In the genomic region with DNA sequence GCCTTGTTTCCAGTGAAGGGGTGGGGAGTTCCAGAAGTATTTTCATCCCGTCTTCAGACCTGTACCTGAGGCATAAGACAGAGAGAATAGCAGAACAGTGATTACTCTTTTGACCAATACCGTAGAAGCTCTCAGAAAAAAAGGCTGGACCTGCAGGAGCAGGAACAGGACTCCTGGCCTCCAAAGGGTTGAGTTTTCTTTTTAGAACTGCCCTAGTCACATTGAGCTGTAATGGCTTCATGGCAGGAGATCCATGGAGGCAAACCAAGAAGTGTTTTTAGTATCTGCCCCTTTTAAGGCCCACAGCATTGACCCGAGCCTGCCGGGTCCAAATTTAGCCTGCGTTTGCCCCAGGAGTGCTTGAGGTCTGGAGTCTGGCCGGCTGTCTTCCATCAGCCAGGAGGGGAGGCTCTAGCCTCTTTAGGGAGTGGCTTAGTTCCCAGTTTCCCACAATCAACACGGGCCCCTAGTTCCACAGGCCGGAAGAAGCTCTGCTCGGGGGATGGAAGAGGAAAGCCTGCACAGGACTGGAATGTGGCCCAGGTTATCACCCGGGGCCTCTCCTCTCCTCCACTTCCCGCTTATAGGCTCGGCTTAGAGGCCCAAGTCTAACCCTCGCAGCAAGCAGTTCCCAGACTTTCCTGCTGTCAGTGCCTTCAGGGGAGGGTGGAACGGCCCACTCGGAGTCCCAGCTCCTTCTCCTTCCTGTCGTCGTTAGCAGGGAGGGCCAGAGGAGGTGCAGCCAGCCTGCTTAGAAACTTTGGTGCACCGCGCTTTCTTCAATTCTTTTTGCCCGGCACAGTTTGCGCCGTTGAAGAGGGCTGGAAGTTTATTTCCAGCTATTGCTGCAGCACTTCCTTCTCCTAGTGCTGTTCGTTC, we compare ENCODE assay signal across 9 cellular contexts.
A peak's percentile ranks its signal among the peaks of the same experiment; 100 is the strongest.
DNase-seq lines count a peak whose midpoint lies in the region; ATAC-seq and TF ChIP-seq lines count a peak whose summit lies in the region.
"Had no signal": no experiment of that assay in that cellular context is flagged by ENCODE, and none has a peak within 500 bp of the region (broad histone marks: within the 10 kb centered on the region; RNA-seq: fewer than 3 reads in every experiment).

No MANE protein-coding gene starts in this region.

- H3K79me2 ChIP-seq in mammary epithelial cell (ENCODE audit: insufficient read depth, low read length), result peaks cover 99% of the 10 kb centered on the region

- whole genome bisulfite sequencing in mammary epithelial cell (ENCODE audit: low coverage, missing lambda C conversion rate), result 31% methylated on average over 20 of the region's 23 CpGs

- no TSS peak for BruUV-seq in mammary epithelial cell (replicated peaks; lab: Mats Ljungman, UMichigan)

- H3K27me3 ChIP-seq in mammary epithelial cell (ENCODE audit: insufficient read depth, low read length) (no peaks in the 10 kb centered on the region), stomach smooth muscle (ENCODE audit: control insufficient read depth in 1 of 2, insufficient read depth in 2 of 2, low read length in 2 of 2) (no peaks in the 10 kb centered on the region)

- no peaks in the 10 kb centered on the region for H4K20me1 ChIP-seq in mammary epithelial cell (ENCODE audit: insufficient read depth, low read length)

- dilution Hi-C loops in mammary epithelial cell (cut with HindIII; ENCODE audit: low sequenced_read_pairs), result no loop called here

- H3K9ac ChIP-seq in mammary epithelial cell (ENCODE audit: insufficient read depth, low read length) (peak overlapping the region; percentile 55), stomach smooth muscle (ENCODE audit: low read length in 2 of 2) (peak overlapping the region; percentile 89 to 94)

- intact Hi-C loops in mammary epithelial cell (cut with micrococcal nuclease) (no loop called here), left colon (cut with DNase I, micrococcal nuclease) (no loop called here)

- H3K4me3 ChIP-seq in mammary epithelial cell (replicated peaks in 1 of 3; ENCODE audit: insufficient read depth in 1 of 3, low read depth in 2 of 3, low read length in 3 of 3) (peak overlapping the region in 1 of 3 experiments; percentile 20), stomach smooth muscle (ENCODE audit: low read length in 2 of 2) (peak overlapping the region; percentile 75 to 79)

- DNase-seq in HuH-7 (ENCODE audit: low spot score) (peak; percentile 80), mammary epithelial cell (peak; percentile 43), left colon (peak; percentile 43 to 51), NCI-H524 (lab: John Stamatoyannopoulos, UW) (no peak), NCI-H128 (lab: John Stamatoyannopoulos, UW; ENCODE audit: unreplicated experiment) (no peak), DMS53 (lab: John Stamatoyannopoulos, UW) (no peak)

- H3K9me3 ChIP-seq in mammary epithelial cell (replicated peaks; ENCODE audit: insufficient read depth, low read length) (no peaks in the 10 kb centered on the region), stomach smooth muscle (ENCODE audit: control insufficient read depth in 2 of 2, low read length in 2 of 2) (no peaks in the 10 kb centered on the region)

- CTCF ChIA-PET in mammary epithelial cell (lab: Charles Lee; ENCODE audit: low non-redundant PET), result no interaction called here

- H3K27ac ChIP-seq in mammary epithelial cell (ENCODE audit: insufficient read depth, low read depth, low read length) (peak overlapping the region; percentile 79), stomach smooth muscle (ENCODE audit: low read length) (peak overlapping the region; percentile 95)
- H3K27ac ChIP-seq: epithelial cell of prostate had no signal

- H2AFZ ChIP-seq in mammary epithelial cell (ENCODE audit: low read depth, low read length), result peak overlapping the region; percentile 1

- no peak for TF ChIP-seq CTCF in mammary epithelial cell (conservative IDR thresholded peaks at IDR 0.05 in 1 of 2, IDR thresholded peaks at IDR 0.05 in 1 of 2; ENCODE audit: extremely low read depth in 1 of 2, insufficient read depth in 1 of 2, low read depth in 1 of 2, low read length in 2 of 2)

- H3K4me1 ChIP-seq in mammary epithelial cell (ENCODE audit: insufficient read depth, low read length) (peaks cover 78% of the 10 kb centered on the region), stomach smooth muscle (ENCODE audit: control insufficient read depth, insufficient read depth, low read length) (peaks cover 71% of the 10 kb centered on the region)

- in situ Hi-C loops in mammary epithelial cell (cut with MboI; ENCODE audit: low sequenced_read_pairs in 2 of 2), result no loop called here

- H3K4me2 ChIP-seq in mammary epithelial cell (ENCODE audit: insufficient read depth, low read depth, low read length), result peak overlapping the region; percentile 52

- ATAC-seq in left colon (no peak), HG02610 (IDR thresholded peaks at IDR 0.05; ENCODE audit: unreplicated experiment) (no peak)

- H3K36me3 ChIP-seq in mammary epithelial cell (ENCODE audit: insufficient read depth, low read length) (no peaks in the 10 kb centered on the region), stomach smooth muscle (ENCODE audit: control insufficient read depth in 2 of 2, insufficient read depth in 2 of 2, low read length in 2 of 2) (no peaks in the 10 kb centered on the region)

Comparison
In these comparisons a context has a peak if more than half of its experiments do, and no peak if none do; other contexts are left out.
1. DNase-seq: peak in HuH-7 (single experiment), mammary epithelial cell (single experiment) and left colon (2 of 2); none in NCI-H524 (0 of 2), NCI-H128 (single experiment) and DMS53 (single experiment).